ENCODE assay signal across 13 cellular contexts in the genomic region with DNA sequence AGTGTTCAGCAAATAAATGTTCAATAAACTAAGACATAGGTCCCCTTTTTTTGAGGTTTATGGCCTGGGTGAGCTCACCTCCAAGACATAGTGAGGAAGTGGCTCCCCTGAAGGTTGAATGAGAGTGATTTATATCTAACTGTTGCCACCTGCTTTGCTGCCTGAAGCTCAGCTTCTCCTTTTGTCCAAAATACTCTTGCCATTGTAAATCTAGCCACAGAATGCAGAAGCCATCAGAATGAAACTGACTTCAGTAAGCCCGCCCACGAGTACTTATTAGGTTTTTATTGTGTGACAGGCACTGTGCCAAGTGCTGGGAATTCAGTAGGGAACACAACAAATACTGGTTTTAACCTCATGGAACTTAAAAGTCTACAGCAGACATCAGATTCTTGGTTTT. TPM values are rescaled to one million over a fixed set of nuclear protein-coding genes. Genes with fewer than 3 reads are reported as not detected.
DNase-seq lines count a peak whose midpoint lies in the region; ATAC-seq, FAIRE-seq and TF ChIP-seq lines count a peak whose summit lies in the region.
"Had no signal": no experiment of that assay in that cellular context is flagged by ENCODE, and none has a peak within 500 bp of the region (broad histone marks: within the 10 kb centered on the region; RNA-seq: fewer than 3 reads in every experiment).

No MANE protein-coding gene starts in this region.

- WGBS in right cardiac atrium = 34% methylated on average over 2 of the region's 2 CpGs

- H3K4me3 ChIP-seq in right cardiac atrium (ENCODE audit: low read length) = no peak overlapping the region
- H3K4me3 ChIP-seq: K562 had no signal

- no peak overlapping the region for H3K27ac ChIP-seq in right cardiac atrium (ENCODE audit: low read length)

- ATAC-seq in HG03159 (IDR thresholded peaks at IDR 0.05; ENCODE audit: unreplicated experiment) = peak; percentile 65
- ATAC-seq in GM19463 (IDR thresholded peaks at IDR 0.05; ENCODE audit: unreplicated experiment) = no peak
- ATAC-seq in right cardiac atrium = no peak
- ATAC-seq: K562 had no signal

- H3K27me3 ChIP-seq in right cardiac atrium (ENCODE audit: control insufficient read depth, insufficient read depth) = no peaks in the 10 kb centered on the region

- DNase-seq in GM12891 (ENCODE audit: insufficient read length, low spot score) = no peak
- DNase-seq in NOMO-1 treated with dmso at 0.1 percent for 144 hours (lab: John Stamatoyannopoulos, UW; ENCODE audit: unreplicated experiment) = peak; percentile 92
- peak; percentile 50 for DNase-seq in medulla oblongata (ENCODE audit: extremely low spot score)
- no peak for DNase-seq in right cardiac atrium
- no peak for DNase-seq in stimulated activated CD4-positive, alpha-beta T cell treated with anti-CD3 and anti-CD28 coated beads, Interleukin-4, amount 100 ng/mL, for 24 hours
- DNase-seq in T1000 (lab: John Stamatoyannopoulos, UW) = no peak
- DNase-seq: activated naive CD4-positive, alpha-beta T cell treated with anti-CD3 and anti-CD28 coated beads, Interleukin-2, amount 50 U/mL, for 16 hours; stimulated activated CD4-positive, alpha-beta T cell treated with anti-CD3 and anti-CD28 coated beads, Interleukin-12 subunit alpha, Interleukin-12 subunit beta, amount 100 ng/mL, for 4 hours had no signal

- no peaks in the 10 kb centered on the region for H3K4me1 ChIP-seq in right cardiac atrium (ENCODE audit: control insufficient read depth, insufficient read depth, low read length)

- H3K9me3 ChIP-seq in right cardiac atrium (ENCODE audit: control insufficient read depth, low read length) = no peaks in the 10 kb centered on the region

- no peak for TF ChIP-seq POLR2A in GM12891 (IDR thresholded peaks at IDR 0.05; ENCODE audit: low read depth, low read length)

- peak; percentile 88 for FAIRE-seq in GM12891 (lab: Jason Lieb, UNC)
- FAIRE-seq: K562 had no signal

- intact Hi-C loops in right cardiac atrium (cut with DNase I) = loop anchor here in 3 of 4 donors (5.0 to 10.0 kb wide), 4 partner anchors 149 to 379 kb away; no protein-coding TSS in a partner anchor

TF ChIP-seq in GM12891, 5 proteins besides CTCF, POLR2A, EP300 and RAD21:
- TF ChIP-seq SPI1 (IDR thresholded peaks at IDR 0.05; ENCODE audit: low read depth, low read length) (peak; percentile 85), POLR2AphosphoS5 (IDR thresholded peaks at IDR 0.05; ENCODE audit: low read depth, low read length) (no peak)

RNA-seq across cellular contexts. Expression of a gene that starts 18.0 kb away (rescaled TPM):
- polyA plus RNA-seq in GM12891 (2012; ENCODE audit: low read depth, missing spikeins) = 1.1 TPM
- total RNA-seq in right cardiac atrium = 10 to 100 TPM in 3 of 4 donors, 1 to 10 TPM in 1; 1.9 to 24.1 (median 19.1) TPM
- polyA plus RNA-seq in right cardiac atrium = 36.1 TPM
- total RNA-seq: K562, temporal lobe had no signal
- polyA plus RNA-seq: K562, liver had no signal

Comparison
In these comparisons a context has a peak if more than half of its experiments do, and no peak if none do; other contexts are left out.
1. DNase-seq: peak in NOMO-1 treated with dmso at 0.1 percent for 144 hours (single experiment) and medulla oblongata (single experiment); none in GM12891 (single experiment), right cardiac atrium (0 of 3), stimulated activated CD4-positive, alpha-beta T cell treated with anti-CD3 and anti-CD28 coated beads, Interleukin-4, amount 100 ng/mL, for 24 hours (single experiment) and T1000 (single experiment).